In genomic region chr3:127162947-127163645, GRCh38 we compare ENCODE assay signal across 1 cellular context.
TF ChIP-seq lines count a peak whose summit lies in the region.

No MANE protein-coding gene starts in this region.

TF ChIP-seq in WTC11, 78 proteins besides CTCF, POLR2A, EP300 and RAD21 (continued from another document):
- TF ChIP-seq ZNF281 (CRISPR knock-in tag; IDR thresholded peaks at IDR 0.05) (peak; percentile 77; the same call in 1 of the 2 replicates), ETV6 (CRISPR knock-in tag; IDR thresholded peaks at IDR 0.05) (peak; percentile 67; the same call in 1 of the 2 replicates), ATF6 (CRISPR knock-in tag; IDR thresholded peaks at IDR 0.05) (no peak)
